ENCODE assay signal across 7 cellular contexts in genomic region chr1:45302505-45303331, GRCh38. TPM values are rescaled to one million over a fixed set of nuclear protein-coding genes. Genes with fewer than 3 reads are reported as not detected.
DNase-seq lines count a peak whose midpoint lies in the region; ATAC-seq lines count a peak whose summit lies in the region.

No MANE protein-coding gene starts in this region.

- H3K27ac ChIP-seq in HUES6 (ENCODE audit: low read depth, low read length): peak overlapping the region; percentile 85; the same call in 1 of the 2 replicates
- H3K27ac ChIP-seq in stomach smooth muscle (ENCODE audit: low read length): peak overlapping the region; percentile 55

- no peak for ATAC-seq in GM21786 (IDR thresholded peaks at IDR 0.05; ENCODE audit: unreplicated experiment)
- ATAC-seq in GM21367 (IDR thresholded peaks at IDR 0.05; ENCODE audit: unreplicated experiment): no peak

- peaks cover 35% of the 10 kb centered on the region for H3K4me1 Mint-ChIP-seq in activated naive CD8-positive, alpha-beta T cell treated with anti-CD3 and anti-CD28 coated beads for 36 hours
- H3K4me1 Mint-ChIP-seq in immature natural killer cell: peaks cover 17 to 28% of the 10 kb centered on the region in 2 donors

- peaks cover 7% of the 10 kb centered on the region for H3K36me3 Mint-ChIP-seq in activated naive CD8-positive, alpha-beta T cell treated with anti-CD3 and anti-CD28 coated beads for 36 hours
- H3K36me3 Mint-ChIP-seq in immature natural killer cell: no peaks in the 10 kb centered on the region

- H3K4me3 ChIP-seq in HUES6 (ENCODE audit: low read depth, low read length) (peak overlapping the region; percentile 68), stomach smooth muscle (ENCODE audit: low read length in 2 of 2) (peak overlapping the region; percentile 67 to 75)

- H3K27ac Mint-ChIP-seq in activated naive CD8-positive, alpha-beta T cell treated with anti-CD3 and anti-CD28 coated beads for 36 hours: peak overlapping the region; percentile 90
- peak overlapping the region; percentile 79 to 98 (median 96) for H3K27ac Mint-ChIP-seq in immature natural killer cell

- H3K9me3 ChIP-seq in HUES6 (ENCODE audit: control insufficient read depth, insufficient read depth, low read depth, low read length) (no peaks in the 10 kb centered on the region), stomach smooth muscle (ENCODE audit: control insufficient read depth in 2 of 2, low read length in 2 of 2) (no peaks in the 10 kb centered on the region)

- peak overlapping the region; percentile 82 for H3K4me3 Mint-ChIP-seq in activated naive CD8-positive, alpha-beta T cell treated with anti-CD3 and anti-CD28 coated beads for 36 hours
- H3K4me3 Mint-ChIP-seq in immature natural killer cell: peak overlapping the region; percentile 89 to 92 (median 91)

- no peak for DNase-seq in activated naive CD8-positive, alpha-beta T cell treated with anti-CD3 and anti-CD28 coated beads for 36 hours
- no peak for DNase-seq in immature natural killer cell
- no peak for DNase-seq in NCI-H187 treated with DMSO at 0.1 percent for 48 hours (lab: John Stamatoyannopoulos, UW)

- H3K27me3 ChIP-seq in HUES6 (ENCODE audit: control insufficient read depth, insufficient read depth, low read length) (no peaks in the 10 kb centered on the region), stomach smooth muscle (ENCODE audit: control insufficient read depth in 1 of 2, insufficient read depth in 2 of 2, low read length in 2 of 2) (no peaks in the 10 kb centered on the region)

- H3K4me1 ChIP-seq in HUES6 (ENCODE audit: control insufficient read depth, insufficient read depth, low read length) (peaks cover 56% of the 10 kb centered on the region), stomach smooth muscle (ENCODE audit: control insufficient read depth, insufficient read depth, low read length) (peaks cover 20% of the 10 kb centered on the region)

- H3K9ac ChIP-seq in HUES6 (ENCODE audit: low read length) (peak overlapping the region; percentile 80), stomach smooth muscle (ENCODE audit: low read length in 2 of 2) (peak overlapping the region; percentile 73 to 76)

- H3K36me3 ChIP-seq in HUES6 (ENCODE audit: control insufficient read depth, insufficient read depth, low read length) (no peaks in the 10 kb centered on the region), stomach smooth muscle (ENCODE audit: control insufficient read depth in 2 of 2, insufficient read depth in 2 of 2, low read length in 2 of 2) (no peaks in the 10 kb centered on the region)

- H3K9me3 Mint-ChIP-seq in activated naive CD8-positive, alpha-beta T cell treated with anti-CD3 and anti-CD28 coated beads for 36 hours: no peaks in the 10 kb centered on the region
- no peaks in the 10 kb centered on the region for H3K9me3 Mint-ChIP-seq in immature natural killer cell

- no peaks in the 10 kb centered on the region for H3K27me3 Mint-ChIP-seq in activated naive CD8-positive, alpha-beta T cell treated with anti-CD3 and anti-CD28 coated beads for 36 hours
- peaks cover 0 to 2% (median 0%) of the 10 kb centered on the region in 3 donors for H3K27me3 Mint-ChIP-seq in immature natural killer cell (ENCODE audit: low read depth in 3 of 3)

RNA-seq across cellular contexts. Expression of gene HPDL, which starts 24.0 kb away (rescaled TPM):
- total RNA-seq in activated naive CD8-positive, alpha-beta T cell treated with anti-CD3 and anti-CD28 coated beads for 36 hours: 10 to 100 TPM; 51.8 to 53.0 TPM
- polyA plus RNA-seq in immature natural killer cell: 1 to 10 TPM in 2 of 3 donors, under 1 TPM in 1; 0.90 to 2.2 (median 1.1) TPM

RNA-seq across cellular contexts. Expression of gene TOE1, which starts 37.3 kb away (rescaled TPM):
- 10 to 100 TPM; 54.8 to 54.9 TPM for total RNA-seq in activated naive CD8-positive, alpha-beta T cell treated with anti-CD3 and anti-CD28 coated beads for 36 hours
- 10 to 100 TPM in 2 of 3 donors, 1 to 10 TPM in 1; 9.4 to 13.3 (median 10.4) TPM for polyA plus RNA-seq in immature natural killer cell

RNA-seq across cellular contexts. Expression of gene MUTYH, which starts 37.5 kb away (rescaled TPM):
- 10 to 100 TPM; 54.4 to 57.9 TPM for total RNA-seq in activated naive CD8-positive, alpha-beta T cell treated with anti-CD3 and anti-CD28 coated beads for 36 hours
- polyA plus RNA-seq in immature natural killer cell: 10 to 100 TPM in 2 of 3 donors, 1 to 10 TPM in 1; 9.5 to 13.9 (median 11.3) TPM
